22 cellular contexts compared by ENCODE assay signal in the genomic region with DNA sequence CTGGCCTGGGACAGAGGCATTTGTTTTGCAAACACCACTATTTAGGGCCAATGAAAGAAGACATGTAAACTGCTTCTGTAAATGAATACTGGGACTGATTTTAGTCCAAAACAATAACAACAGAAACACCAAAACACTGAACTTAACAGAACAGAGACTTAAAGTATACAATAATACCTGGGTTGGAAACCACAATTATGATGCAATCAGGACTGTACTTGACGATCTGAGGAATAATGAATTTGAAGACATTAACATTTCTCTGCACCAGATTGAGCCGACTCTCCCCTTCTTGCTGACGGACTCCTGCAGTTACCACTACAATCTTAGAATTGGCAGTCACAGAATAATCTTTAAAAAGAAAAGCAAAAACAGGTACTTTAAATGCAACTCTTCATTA. TPM values are rescaled to one million over a fixed set of nuclear protein-coding genes. Genes with fewer than 3 reads are reported as not detected.
A peak's percentile ranks its signal among the peaks of the same experiment; 100 is the strongest.
DNase-seq lines count a peak whose midpoint lies in the region; ATAC-seq and TF ChIP-seq lines count a peak whose summit lies in the region.
"Had no signal": no experiment of that assay in that cellular context is flagged by ENCODE, and none has a peak within 500 bp of the region (broad histone marks: within the 10 kb centered on the region; RNA-seq: fewer than 3 reads in every experiment).

No MANE protein-coding gene starts in this region.

- ATAC-seq in activated CD4-positive, alpha-beta T cell treated with anti-CD3 and anti-CD28 coated beads for 36 hours, result no peak
- ATAC-seq in activated CD8-positive, alpha-beta T cell treated with anti-CD3 and anti-CD28 coated beads, Interleukin-2, amount 10 ng/mL, durations not matched to agents 7 days and 5 days, result no peak
- ATAC-seq in GM19328 (IDR thresholded peaks at IDR 0.05; ENCODE audit: unreplicated experiment), result no peak
- ATAC-seq: gastroesophageal sphincter had no signal

- H3K27ac ChIP-seq in adrenal gland, result no peak overlapping the region
- H3K27ac ChIP-seq: 22Rv1, ascending aorta, C4-2B, gastroesophageal sphincter, Peyer's patch, sigmoid colon, thyroid gland had no signal

- H3K27me3 ChIP-seq in adrenal gland, result no peaks in the 10 kb centered on the region
- H3K27me3 ChIP-seq: ascending aorta, gastroesophageal sphincter, Peyer's patch, sigmoid colon, thyroid gland had no signal

- H3K4me3 ChIP-seq in adrenal gland, result no peak overlapping the region
- H3K4me3 ChIP-seq: ascending aorta, gastroesophageal sphincter, Peyer's patch, sigmoid colon, thyroid gland had no signal

- no TSS peak for BruUV-seq in Calu3 (replicated peaks; lab: Mats Ljungman, UMichigan)

- no peaks in the 10 kb centered on the region for H3K9me3 ChIP-seq in adrenal gland (replicated peaks in 1 of 3)
- H3K9me3 ChIP-seq: ascending aorta, gastroesophageal sphincter, Peyer's patch, sigmoid colon, thyroid gland had no signal

- POLR2A ChIA-PET in activated CD4-positive, alpha-beta T cell treated with anti-CD3 and anti-CD28 coated beads for 36 hours (lab: Charles Lee), result no interaction called here
- POLR2A ChIA-PET in activated CD8-positive, alpha-beta T cell treated with anti-CD3 and anti-CD28 coated beads, Interleukin-2, amount 10 ng/mL, durations not matched to agents 7 days and 5 days (lab: Charles Lee), result interaction anchor here (2.9 kb wide), 1 partner anchor 14 kb away, joined by 16 read pairs; the partner anchor contains the start of gene LDHB

- DNase-seq in activated CD4-positive, alpha-beta T cell treated with anti-CD3 and anti-CD28 coated beads for 36 hours, result no peak
- no peak for DNase-seq in activated CD4-positive, alpha-beta T cell treated with anti-CD3 and anti-CD28 coated beads, Interleukin-2, amount 50 U/mL, for 4 hours
- DNase-seq in Calu3 (no peak), glutamatergic neuron (no peak), adrenal gland (no peak), DMS53 treated with DMSO at 0.1 percent for 48 hours (lab: John Stamatoyannopoulos, UW; ENCODE audit: unreplicated experiment) (no peak)
- DNase-seq in activated CD8-positive, alpha-beta T cell treated with anti-CD3 and anti-CD28 coated beads, Interleukin-2, amount 10 ng/mL, durations not matched to agents 7 days and 5 days, result no peak
- DNase-seq: activated CD8-positive, alpha-beta memory T cell treated with anti-CD3 and anti-CD28 coated beads, Interleukin-2, amount 50 U/mL, for 48 hours; immature natural killer cell; mesenchymal stem cell; NCI-H774; Peyer's patch; sigmoid colon; stimulated activated CD4-positive, alpha-beta T cell treated with anti-CD3 and anti-CD28 coated beads, Interleukin-2, amount 100 ng/mL, for 24 hours; thyroid gland had no signal

- CTCF ChIA-PET in activated CD4-positive, alpha-beta T cell treated with anti-CD3 and anti-CD28 coated beads for 36 hours (lab: Charles Lee), result interaction anchor here (1.0 to 1.7 kb wide), 4 partner anchors 9 to 37 kb away, joined by 3 to 6 read pairs (median 4); no protein-coding TSS in a partner anchor
- CTCF ChIA-PET in Calu3 (lab: Charles Lee), result no interaction called here
- CTCF ChIA-PET in activated CD8-positive, alpha-beta T cell treated with anti-CD3 and anti-CD28 coated beads, Interleukin-2, amount 10 ng/mL, durations not matched to agents 7 days and 5 days (lab: Charles Lee), result interaction anchor here (0.6 to 2.9 kb wide), 3 partner anchors 9 to 818 kb away, joined by 3 to 22 read pairs (median 11); no protein-coding TSS in a partner anchor

- peaks cover 86% of the 10 kb centered on the region for H3K4me1 Mint-ChIP-seq in activated CD4-positive, alpha-beta T cell treated with anti-CD3 and anti-CD28 coated beads for 36 hours
- peaks cover 77% of the 10 kb centered on the region for H3K4me1 Mint-ChIP-seq in Calu3 (ENCODE audit: low read depth, unreplicated experiment)
- H3K4me1 Mint-ChIP-seq in activated CD8-positive, alpha-beta T cell treated with anti-CD3 and anti-CD28 coated beads, Interleukin-2, amount 10 ng/mL, durations not matched to agents 7 days and 5 days (ENCODE audit: low read depth), result peaks cover 63% of the 10 kb centered on the region
- peaks cover 16% of the 10 kb centered on the region for H3K4me1 Mint-ChIP-seq in glutamatergic neuron (ENCODE audit: low read depth, unreplicated experiment)

- peaks cover 0 to 65% of the 10 kb centered on the region in 2 donors for H3K36me3 ChIP-seq in adrenal gland (replicated peaks in 1 of 2)

- TF ChIP-seq POLR2A in adrenal gland (IDR thresholded peaks at IDR 0.05), result no peak

- WGBS in adrenal gland, 4 donors, result 84 to 92% (median 87%) methylated on average over 3 of the region's 3 CpGs

- H3K27me3 Mint-ChIP-seq in activated CD4-positive, alpha-beta T cell treated with anti-CD3 and anti-CD28 coated beads for 36 hours, result no peaks in the 10 kb centered on the region
- H3K27me3 Mint-ChIP-seq in Calu3 (ENCODE audit: unreplicated experiment) (no peaks in the 10 kb centered on the region), glutamatergic neuron (ENCODE audit: unreplicated experiment) (no peaks in the 10 kb centered on the region)
- H3K27me3 Mint-ChIP-seq in activated CD8-positive, alpha-beta T cell treated with anti-CD3 and anti-CD28 coated beads, Interleukin-2, amount 10 ng/mL, durations not matched to agents 7 days and 5 days (ENCODE audit: low read depth), result no peaks in the 10 kb centered on the region

- peaks cover 5 to 21% of the 10 kb centered on the region in 2 donors for H3K4me1 ChIP-seq in adrenal gland (replicated peaks in 1 of 2)
- H3K4me1 ChIP-seq: ascending aorta, Peyer's patch had no signal

- H3K27ac Mint-ChIP-seq in activated CD4-positive, alpha-beta T cell treated with anti-CD3 and anti-CD28 coated beads for 36 hours, result peak overlapping the region; percentile 91
- H3K27ac Mint-ChIP-seq in Calu3 (ENCODE audit: unreplicated experiment) (peak overlapping the region; percentile 20), glutamatergic neuron (ENCODE audit: unreplicated experiment) (peak overlapping the region; percentile 54)
- H3K27ac Mint-ChIP-seq in activated CD8-positive, alpha-beta T cell treated with anti-CD3 and anti-CD28 coated beads, Interleukin-2, amount 10 ng/mL, durations not matched to agents 7 days and 5 days, result peak overlapping the region; percentile 47

- no peaks in the 10 kb centered on the region for H3K9me3 Mint-ChIP-seq in activated CD4-positive, alpha-beta T cell treated with anti-CD3 and anti-CD28 coated beads for 36 hours (ENCODE audit: low read depth)
- no peaks in the 10 kb centered on the region for H3K9me3 Mint-ChIP-seq in Calu3 (ENCODE audit: low read depth, unreplicated experiment)
- no peaks in the 10 kb centered on the region for H3K9me3 Mint-ChIP-seq in activated CD8-positive, alpha-beta T cell treated with anti-CD3 and anti-CD28 coated beads, Interleukin-2, amount 10 ng/mL, durations not matched to agents 7 days and 5 days (ENCODE audit: insufficient read depth)
- no peaks in the 10 kb centered on the region for H3K9me3 Mint-ChIP-seq in glutamatergic neuron (ENCODE audit: unreplicated experiment)
- H3K9me3 Mint-ChIP-seq: immature natural killer cell had no signal

- H3K36me3 Mint-ChIP-seq in activated CD4-positive, alpha-beta T cell treated with anti-CD3 and anti-CD28 coated beads for 36 hours (ENCODE audit: low read depth), result peaks cover 85% of the 10 kb centered on the region
- H3K36me3 Mint-ChIP-seq in Calu3 (ENCODE audit: insufficient read depth, unreplicated experiment) (peaks cover 89% of the 10 kb centered on the region), glutamatergic neuron (ENCODE audit: unreplicated experiment) (peaks cover 5% of the 10 kb centered on the region)
- H3K36me3 Mint-ChIP-seq in activated CD8-positive, alpha-beta T cell treated with anti-CD3 and anti-CD28 coated beads, Interleukin-2, amount 10 ng/mL, durations not matched to agents 7 days and 5 days (ENCODE audit: low read depth), result peaks cover 89% of the 10 kb centered on the region

- TF ChIP-seq CTCF in Calu3 (IDR thresholded peaks at IDR 0.05; ENCODE audit: unreplicated experiment) (no peak), glutamatergic neuron (IDR thresholded peaks at IDR 0.05; ENCODE audit: partially characterized antibody, unreplicated experiment) (no peak), adrenal gland (IDR thresholded peaks at IDR 0.05) (no peak)

- intact Hi-C loops in activated CD4-positive, alpha-beta T cell treated with anti-CD3 and anti-CD28 coated beads for 36 hours (cut with DNase I, micrococcal nuclease), result loop anchor here in 1 of 2 experiments (5.0 kb wide), 1 partner anchor 34 kb away; no protein-coding TSS in a partner anchor
- intact Hi-C loops in Calu3 (cut with micrococcal nuclease; ENCODE audit: unreplicated experiment) (loop anchor here (2.0 to 10.0 kb wide), 2 partner anchors 37 to 209 kb away; partner anchors contain the start of gene PYROXD1), adrenal gland (cut with DNase I) (no loop called here)

- H3K4me3 Mint-ChIP-seq in activated CD4-positive, alpha-beta T cell treated with anti-CD3 and anti-CD28 coated beads for 36 hours, result peak overlapping the region; percentile 16
- H3K4me3 Mint-ChIP-seq in Calu3 (ENCODE audit: low read depth, unreplicated experiment) (no peak overlapping the region), glutamatergic neuron (ENCODE audit: unreplicated experiment) (no peak overlapping the region)
- no peak overlapping the region for H3K4me3 Mint-ChIP-seq in activated CD8-positive, alpha-beta T cell treated with anti-CD3 and anti-CD28 coated beads, Interleukin-2, amount 10 ng/mL, durations not matched to agents 7 days and 5 days
- H3K4me3 Mint-ChIP-seq: immature natural killer cell had no signal

RNA-seq across cellular contexts. Expression of gene LDHB, which starts 13.9 kb away (rescaled TPM):
- total RNA-seq in activated CD4-positive, alpha-beta T cell treated with anti-CD3 and anti-CD28 coated beads for 36 hours, result 1,000 to 10,000 TPM in 1 of 2 experiments, 100 to 1,000 TPM in 1; 918 to 1,852 TPM
- 816 and 826 TPM in 2 replicates for total RNA-seq in Calu3 (2022)
- 1,000 to 10,000 TPM; 1,063 to 1,149 TPM for total RNA-seq in activated CD8-positive, alpha-beta T cell treated with anti-CD3 and anti-CD28 coated beads, Interleukin-2, amount 10 ng/mL, durations not matched to agents 7 days and 5 days
- total RNA-seq in glutamatergic neuron (ENCODE audit: unreplicated experiment), result 539 TPM
- 100 to 1,000 TPM; 459 to 726 (median 594) TPM for total RNA-seq in adrenal gland
- polyA plus RNA-seq in adrenal gland, result 100 to 1,000 TPM; 334 to 697 (median 624) TPM

RNA-seq across cellular contexts. Expression of gene GYS2, which starts 39.1 kb away (rescaled TPM):
- not detected for total RNA-seq in activated CD4-positive, alpha-beta T cell treated with anti-CD3 and anti-CD28 coated beads for 36 hours
- total RNA-seq in Calu3 (2022) (not detected in 2 replicates), glutamatergic neuron (ENCODE audit: unreplicated experiment) (not detected), adrenal gland (under 1 TPM in 1 of 8 donors, not detected in 7; 0.23 TPM)
- not detected for total RNA-seq in activated CD8-positive, alpha-beta T cell treated with anti-CD3 and anti-CD28 coated beads, Interleukin-2, amount 10 ng/mL, durations not matched to agents 7 days and 5 days
- under 1 TPM; 0.05 to 0.08 (median 0.07) TPM for polyA plus RNA-seq in adrenal gland
- total RNA-seq: ascending aorta, Daoy, gastroesophageal sphincter, HT-29, Peyer's patch, thyroid gland had no signal
- polyA plus RNA-seq: immature natural killer cell, sigmoid colon had no signal

Comparison
In these comparisons a context has a peak if more than half of its experiments do, and no peak if none do; other contexts are left out.
1. H3K27ac Mint-ChIP-seq: peak in every context shown above with its lines; median percentile 91 in activated CD4-positive, alpha-beta T cell treated with anti-CD3 and anti-CD28 coated beads for 36 hours; 54 in glutamatergic neuron; 47 in activated CD8-positive, alpha-beta T cell treated with anti-CD3 and anti-CD28 coated beads, Interleukin-2, amount 10 ng/mL, durations not matched to agents 7 days and 5 days; 20 in Calu3.